24 cellular contexts compared by ENCODE assay signal in the genomic region with DNA sequence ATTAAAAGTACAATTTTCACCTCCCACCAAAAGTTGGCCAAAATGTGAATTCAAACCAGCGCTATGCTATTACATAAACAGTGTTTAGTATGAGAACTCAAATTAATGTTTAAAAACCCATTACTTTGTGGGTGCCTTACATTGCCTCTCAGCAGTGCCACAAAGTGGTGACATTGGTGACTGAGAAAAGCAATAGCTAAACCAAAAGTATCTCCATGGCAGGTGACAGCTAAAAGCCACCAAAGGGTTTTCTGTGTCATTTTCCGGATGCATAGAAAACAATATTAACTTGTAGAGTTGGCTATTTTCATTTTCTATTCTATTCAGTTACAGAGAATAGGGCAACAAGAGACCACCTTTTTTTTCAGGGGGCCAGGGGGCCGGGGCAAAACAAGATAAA.
"Had no signal": no experiment of that assay in that cellular context is flagged by ENCODE, and none has a peak within 500 bp of the region (broad histone marks: within the 10 kb centered on the region; RNA-seq: fewer than 3 reads in every experiment).

No MANE protein-coding gene starts in this region.

- H3K9me3 ChIP-seq: MG63 had no signal

- H3K27ac ChIP-seq: brain microvascular endothelial cell, cardiac muscle cell, PC-9, SK-N-MC had no signal

- H3K27me3 ChIP-seq: brain microvascular endothelial cell, cardiac muscle cell, MG63 had no signal

- H3K36me3 ChIP-seq: brain microvascular endothelial cell, cardiac muscle cell, MG63 had no signal

- H2AFZ ChIP-seq: PC-9 had no signal

- H3K4me3 ChIP-seq: cardiac muscle cell, MG63, PC-9, SK-N-MC had no signal

- DNase-seq: activated B cell treated with CpG ODN at 0.5 μM for 24 hours; activated CD4-positive, alpha-beta memory T cell treated with anti-CD3 and anti-CD28 coated beads, Interleukin-2, amount 10 ng/mL, durations not matched to agents 7 days and 5 days; activated CD4-positive, alpha-beta T cell treated with anti-CD3 and anti-CD28 coated beads for 1 hour; activated CD4-positive, alpha-beta T cell treated with anti-CD3 and anti-CD28 coated beads, Interleukin-2, amount 50 U/mL, for 1 hour; activated gamma-delta T cell treated with Interleukin-2 at 50 U/mL for 16 hours; activated naive CD4-positive, alpha-beta T cell treated with anti-CD3 and anti-CD28 coated beads, Interleukin-2, amount 10 ng/mL, durations not matched to agents 7 days and 5 days; activated naive CD8-positive, alpha-beta T cell treated with anti-CD3 and anti-CD28 coated beads for 36 hours; activated T-cell treated with anti-CD3 and anti-CD28 coated beads for 4 hours; activated T-cell treated with anti-CD3 and anti-CD28 coated beads, Interleukin-2, amount 50 U/mL, for 48 hours; brain microvascular endothelial cell; MG63; NCI-H1105; NCI-H1436 treated with DMSO at 0.1 percent for 48 hours; NCI-H187; NCI-H510A treated with DMSO at 0.1 percent for 48 hours; NCI-H69; PC-9; SIG-M5; T-cell; T-helper 2 cell; T1000 had no signal

- ATAC-seq: activated T-helper 17 cell treated with anti-CD3 and anti-CD28 coated beads, Interleukin-2, amount 50 U/mL, for 72 hours; T-cell had no signal

- H3K4me2 ChIP-seq: PC-9 had no signal
